Comparison of ENCODE assay signal across 14 cellular contexts in genomic region chr16:51149251-51149661, GRCh38. TPM values are rescaled to one million over a fixed set of nuclear protein-coding genes. Genes with fewer than 3 reads are reported as not detected.
DNase-seq lines count a peak whose midpoint lies in the region; ATAC-seq and TF ChIP-seq lines count a peak whose summit lies in the region.
"Had no signal": no experiment of that assay in that cellular context is flagged by ENCODE, and none has a peak within 500 bp of the region (broad histone marks: within the 10 kb centered on the region; RNA-seq: fewer than 3 reads in every experiment).

No MANE protein-coding gene starts in this region.

- H3K9me3 Mint-ChIP-seq in WTC11 = no peaks in the 10 kb centered on the region

- H3K36me3 ChIP-seq in ES-I3 (ENCODE audit: insufficient read depth, low read length) = no peaks in the 10 kb centered on the region
- no peaks in the 10 kb centered on the region for H3K36me3 ChIP-seq in iPS DF 6.9 (ENCODE audit: control insufficient read depth, insufficient read depth, low read length)
- H3K36me3 ChIP-seq in parathyroid adenoma (ENCODE audit: control insufficient read depth, insufficient read depth, low read length) = no peaks in the 10 kb centered on the region
- H3K36me3 ChIP-seq: right atrium auricular region had no signal

- H3K4me1 Mint-ChIP-seq in WTC11 = peaks cover 60% of the 10 kb centered on the region

- H3K27ac ChIP-seq in iPS DF 6.9 (ENCODE audit: low read length) (no peak overlapping the region), parathyroid adenoma (no peak overlapping the region)
- H3K27ac ChIP-seq: foreskin keratinocyte, right atrium auricular region had no signal

- TF ChIP-seq CTCF in WTC11 (IDR thresholded peaks at IDR 0.05) (no peak), parathyroid adenoma (IDR thresholded peaks at IDR 0.05) (no peak)

- H2AFZ ChIP-seq in parathyroid adenoma = no peak overlapping the region

- no peaks in the 10 kb centered on the region for H3K9me3 ChIP-seq in ES-I3 (ENCODE audit: control insufficient read depth, insufficient read depth, low read length)
- H3K9me3 ChIP-seq in iPS DF 6.9 (ENCODE audit: control insufficient read depth, insufficient read depth, low read length) = no peaks in the 10 kb centered on the region
- H3K9me3 ChIP-seq in parathyroid adenoma (ENCODE audit: control insufficient read depth, low read length) = no peaks in the 10 kb centered on the region
- H3K9me3 ChIP-seq: right atrium auricular region had no signal

- DNase-seq in WTC11 (ENCODE audit: low spot score) = no peak
- no peak for DNase-seq in iPS DF 6.9 (ENCODE audit: low read depth, low spot score)
- DNase-seq in NCI-H146 (lab: John Stamatoyannopoulos, UW) = no peak
- no peak for DNase-seq in GOT3 (lab: John Stamatoyannopoulos, UW)
- no peak for DNase-seq in OCI-M1 (lab: John Stamatoyannopoulos, UW)
- no peak for DNase-seq in GF-D8 (lab: John Stamatoyannopoulos, UW)
- DNase-seq: activated CD8-positive, alpha-beta memory T cell treated with anti-CD3 and anti-CD28 coated beads, Interleukin-2, amount 50 U/mL, for 48 hours; foreskin keratinocyte; NCI-H1694 had no signal

- POLR2A ChIA-PET in WTC11 (lab: Charles Lee) = interaction anchor here (1.0 to 1.4 kb wide), 2 partner anchors 32 to 79 kb away, joined by 3 to 6 read pairs; no protein-coding TSS in a partner anchor

- H3K4me2 ChIP-seq in parathyroid adenoma (ENCODE audit: low read length) = peak overlapping the region; percentile 84

- peaks cover 2% of the 10 kb centered on the region for H3K36me3 Mint-ChIP-seq in WTC11

- ATAC-seq in WTC11 = no peak
- ATAC-seq: foreskin keratinocyte had no signal

- H3K4me3 Mint-ChIP-seq in WTC11 = peak overlapping the region; percentile 90

- H3K79me2 ChIP-seq in parathyroid adenoma = no peaks in the 10 kb centered on the region

- H3K27ac Mint-ChIP-seq in WTC11 = 0 out of 2 replicates have a peak overlapping the region, but pooled peaks have one; percentile 25

- peaks cover 10% of the 10 kb centered on the region for H3K27me3 Mint-ChIP-seq in WTC11 (ENCODE audit: low read depth)

- CTCF ChIA-PET in WTC11 (lab: Charles Lee) = interaction anchor here (1.0 kb wide), 1 partner anchor 343 kb away, joined by 4 read pairs; no protein-coding TSS in a partner anchor

- peaks cover 4% of the 10 kb centered on the region; the same call in 1 of the 2 replicates for H3K27me3 ChIP-seq in iPS DF 6.9 (ENCODE audit: control insufficient read depth, insufficient read depth, low read length)
- H3K27me3 ChIP-seq in parathyroid adenoma (ENCODE audit: control insufficient read depth, insufficient read depth, low read length) = no peaks in the 10 kb centered on the region

- H3K9ac ChIP-seq in ES-I3 (ENCODE audit: low read depth, low read length) (peak overlapping the region; percentile 86), parathyroid adenoma (no peak overlapping the region)

- H3K4me3 ChIP-seq in iPS DF 6.9 (ENCODE audit: low read length) = peak overlapping the region; percentile 77
- H3K4me3 ChIP-seq in parathyroid adenoma (ENCODE audit: low read depth, low read length) = peak overlapping the region; percentile 88

- no CpG with 5 or more reads among the region's 16 CpGs for WGBS in iPS DF 6.9 (ENCODE audit: insufficient coverage, insufficient read length)

- H3K4me1 ChIP-seq in ES-I3 (ENCODE audit: insufficient read depth, low read length) = peaks cover 24% of the 10 kb centered on the region; the same call in 1 of the 2 replicates
- peaks cover 3% of the 10 kb centered on the region for H3K4me1 ChIP-seq in iPS DF 6.9 (ENCODE audit: control insufficient read depth, insufficient read depth, low read length)
- H3K4me1 ChIP-seq in parathyroid adenoma = no peaks in the 10 kb centered on the region
- H3K4me1 ChIP-seq: foreskin keratinocyte had no signal

TF ChIP-seq in WTC11, 78 proteins besides CTCF, POLR2A, EP300 and RAD21:
- TF ChIP-seq ERG (CRISPR knock-in tag; IDR thresholded peaks at IDR 0.05) (no peak), E2F4 (CRISPR knock-in tag; IDR thresholded peaks at IDR 0.05; ENCODE audit: borderline replicate concordance, low read depth) (no peak), MLX (CRISPR knock-in tag; IDR thresholded peaks at IDR 0.05) (no peak), GTF2I (CRISPR knock-in tag; conservative IDR thresholded peaks at IDR 0.05) (no peak), ZNF138 (CRISPR knock-in tag; conservative IDR thresholded peaks at IDR 0.05) (no peak), NFE2L1 (CRISPR knock-in tag; IDR thresholded peaks at IDR 0.05) (no peak), ATF2 (CRISPR knock-in tag; IDR thresholded peaks at IDR 0.05; ENCODE audit: borderline replicate concordance, low read depth) (no peak), HMGXB4 (CRISPR knock-in tag; IDR thresholded peaks at IDR 0.05) (no peak), GABPB1 (CRISPR knock-in tag; IDR thresholded peaks at IDR 0.05) (no peak)
TF ChIP-seq in WTC11: peak in this region for 0.

RNA-seq across cellular contexts. Expression of gene SALL1, which starts 1.8 kb away (rescaled TPM):
- 63.9 to 67.0 TPM (median 65.0 TPM) in 3 replicates for total RNA-seq in WTC11 (2021)
- total RNA-seq: foreskin keratinocyte, HT-29, OCI-LY7 had no signal
